13 cellular contexts compared by ENCODE assay signal in genomic region chr5:158599132-158599531, GRCh38.
A peak's percentile ranks its signal among the peaks of the same experiment; 100 is the strongest.
DNase-seq lines count a peak whose midpoint lies in the region; ATAC-seq and TF ChIP-seq lines count a peak whose summit lies in the region.
"Had no signal": no experiment of that assay in that cellular context is flagged by ENCODE, and none has a peak within 500 bp of the region (broad histone marks: within the 10 kb centered on the region; RNA-seq: fewer than 3 reads in every experiment).

No MANE protein-coding gene starts in this region.

- CTCF ChIA-PET in OCI-LY7 (lab: Charles Lee; ENCODE audit: unreplicated experiment): interaction anchor here (0.6 kb wide), 1 partner anchor 41 kb away, joined by 3 read pairs; no protein-coding TSS in a partner anchor
- CTCF ChIA-PET in naive thymus-derived CD4-positive, alpha-beta T cell (lab: Charles Lee): no interaction called here

- H3K4me2 ChIP-seq in OCI-LY7 (ENCODE audit: low read length): no peak overlapping the region

- no peaks in the 10 kb centered on the region for H3K9me2 ChIP-seq in OCI-LY7 (ENCODE audit: insufficient read depth, low read length)

- no peak for TF ChIP-seq CTCF in OCI-LY7 (conservative IDR thresholded peaks at IDR 0.05; ENCODE audit: low read length)
- no peak for TF ChIP-seq CTCF in fibroblast of pulmonary artery (IDR thresholded peaks at IDR 0.05; ENCODE audit: low read length, missing control alignments)

- peaks cover 0 to 13% (median 0%) of the 10 kb centered on the region in 11 donors for H3K9me3 Mint-ChIP-seq in naive thymus-derived CD4-positive, alpha-beta T cell

- no peaks in the 10 kb centered on the region for H3K36me3 ChIP-seq in OCI-LY7 (ENCODE audit: insufficient read depth, low read length)
- no peaks in the 10 kb centered on the region for H3K36me3 ChIP-seq in effector memory CD4-positive, alpha-beta T cell (ENCODE audit: control insufficient read depth, insufficient read depth, low read length)
- no peaks in the 10 kb centered on the region for H3K36me3 ChIP-seq in naive thymus-derived CD4-positive, alpha-beta T cell (ENCODE audit: control insufficient read depth in 2 of 3, insufficient read depth in 3 of 3, low read length in 3 of 3)

- peaks cover 17% of the 10 kb centered on the region for H3K9me3 ChIP-seq in OCI-LY7 (ENCODE audit: low read length)
- H3K9me3 ChIP-seq in effector memory CD4-positive, alpha-beta T cell (ENCODE audit: control insufficient read depth, low read length): no peaks in the 10 kb centered on the region
- H3K9me3 ChIP-seq in naive thymus-derived CD4-positive, alpha-beta T cell (ENCODE audit: control insufficient read depth in 2 of 3, low read length in 3 of 3): no peaks in the 10 kb centered on the region

- BruUV-seq in OCI-LY7 (replicated peaks; lab: Mats Ljungman, UMichigan): no TSS peak

- no peak overlapping the region for H3K27ac ChIP-seq in OCI-LY7 (ENCODE audit: low read depth, low read length, poor library complexity, severe bottlenecking)
- H3K27ac ChIP-seq in effector memory CD4-positive, alpha-beta T cell (ENCODE audit: insufficient read depth, low read length, poor library complexity, severe bottlenecking): no peak overlapping the region
- no peak overlapping the region for H3K27ac ChIP-seq in naive thymus-derived CD4-positive, alpha-beta T cell (ENCODE audit: low read depth, low read length)
- H3K27ac ChIP-seq: parathyroid adenoma had no signal

- H3K4me1 ChIP-seq in OCI-LY7 (ENCODE audit: insufficient read depth, low read length, poor library complexity, severe bottlenecking): peaks cover 18% of the 10 kb centered on the region
- no peaks in the 10 kb centered on the region for H3K4me1 ChIP-seq in effector memory CD4-positive, alpha-beta T cell (ENCODE audit: control insufficient read depth, insufficient read depth, low read length, poor library complexity, severe bottlenecking)
- no peaks in the 10 kb centered on the region for H3K4me1 ChIP-seq in naive thymus-derived CD4-positive, alpha-beta T cell (ENCODE audit: control insufficient read depth in 2 of 2, insufficient read depth in 2 of 2, low read length in 2 of 2)
- H3K4me1 ChIP-seq: parathyroid adenoma had no signal

- POLR2A ChIA-PET in OCI-LY7 (lab: Charles Lee): interaction anchor here (0.6 to 1.9 kb wide), 4 partner anchors 9 to 371 kb away, joined by 3 to 8 read pairs (median 5); no protein-coding TSS in a partner anchor
- POLR2A ChIA-PET in naive thymus-derived CD4-positive, alpha-beta T cell (lab: Charles Lee): no interaction called here

- H3K36me3 Mint-ChIP-seq in naive thymus-derived CD4-positive, alpha-beta T cell: no peaks in the 10 kb centered on the region
- H3K36me3 Mint-ChIP-seq: CD4-positive, CD25-positive, alpha-beta regulatory T cell had no signal

- H3K27me3 ChIP-seq in effector memory CD4-positive, alpha-beta T cell (replicated peaks; ENCODE audit: control insufficient read depth, insufficient read depth, low read length, poor library complexity, severe bottlenecking): no peaks in the 10 kb centered on the region
- H3K27me3 ChIP-seq in naive thymus-derived CD4-positive, alpha-beta T cell (ENCODE audit: control insufficient read depth in 2 of 2, insufficient read depth in 2 of 2, low read length in 2 of 2): no peaks in the 10 kb centered on the region

- ATAC-seq in naive thymus-derived CD4-positive, alpha-beta T cell: no peak
- no peak for ATAC-seq in GM18519 (IDR thresholded peaks at IDR 0.05; ENCODE audit: low FRiP score, unreplicated experiment)
- ATAC-seq: Panc1 had no signal

- intact Hi-C loops in OCI-LY7 (cut with micrococcal nuclease; ENCODE audit: unreplicated experiment): loop anchor here (5.0 kb wide), 1 partner anchor 78 kb away; no protein-coding TSS in a partner anchor
- intact Hi-C loops in posterior vena cava (cut with DNase I): no loop called here
- intact Hi-C loops in naive thymus-derived CD4-positive, alpha-beta T cell (cut with micrococcal nuclease): no loop called here

- no peak overlapping the region for H3K4me3 Mint-ChIP-seq in naive thymus-derived CD4-positive, alpha-beta T cell
- H3K4me3 Mint-ChIP-seq: CD4-positive, CD25-positive, alpha-beta regulatory T cell had no signal

- H3K4me3 ChIP-seq in OCI-LY7 (ENCODE audit: low read depth, low read length, poor library complexity, severe bottlenecking) (no peak overlapping the region), fibroblast of pulmonary artery (replicated peaks; ENCODE audit: low read depth, low read length) (no peak overlapping the region)
- H3K4me3 ChIP-seq in effector memory CD4-positive, alpha-beta T cell (ENCODE audit: insufficient read depth, low read depth, low read length, poor library complexity, severe bottlenecking): no peak overlapping the region
- no peak overlapping the region for H3K4me3 ChIP-seq in naive thymus-derived CD4-positive, alpha-beta T cell (ENCODE audit: low read length)

- no peak overlapping the region; the same call in 1 of the 2 replicates for H2AFZ ChIP-seq in OCI-LY7 (ENCODE audit: low read length)
- H2AFZ ChIP-seq: parathyroid adenoma had no signal

- H3K4me1 Mint-ChIP-seq in naive thymus-derived CD4-positive, alpha-beta T cell: peaks cover 0 to 2% (median 0%) of the 10 kb centered on the region in 7 donors
- H3K4me1 Mint-ChIP-seq: CD4-positive, CD25-positive, alpha-beta regulatory T cell had no signal

- peaks cover 0 to 3% (median 0%) of the 10 kb centered on the region in 5 donors for H3K27me3 Mint-ChIP-seq in naive thymus-derived CD4-positive, alpha-beta T cell
- H3K27me3 Mint-ChIP-seq: CD4-positive, CD25-positive, alpha-beta regulatory T cell had no signal

- no peaks in the 10 kb centered on the region for H4K20me1 ChIP-seq in OCI-LY7 (ENCODE audit: insufficient read depth, low read length)

- H3K27ac Mint-ChIP-seq in naive thymus-derived CD4-positive, alpha-beta T cell: no peak overlapping the region
- H3K27ac Mint-ChIP-seq: CD4-positive, CD25-positive, alpha-beta regulatory T cell had no signal

- peak; percentile 67 for DNase-seq in EL
- DNase-seq in OCI-LY7 (ENCODE audit: low spot score): peak; percentile 34
- peak; percentile 19 for DNase-seq in fibroblast of pulmonary artery (ENCODE audit: low read depth)
- peak; percentile 53 for DNase-seq in non-pigmented ciliary epithelial cell (ENCODE audit: low read depth)
- no peak for DNase-seq in effector memory CD4-positive, alpha-beta T cell
- DNase-seq in posterior vena cava (ENCODE audit: low spot score): no peak
- DNase-seq in naive thymus-derived CD4-positive, alpha-beta T cell: no peak
- DNase-seq: CD4-positive, CD25-positive, alpha-beta regulatory T cell; NCI-H2081 treated with DMSO at 0.1 percent for 48 hours; NCI-H748 treated with DMSO at 0.1 percent for 48 hours had no signal

- no peaks in the 10 kb centered on the region for H3K79me2 ChIP-seq in OCI-LY7 (ENCODE audit: insufficient read depth, low read depth, low read length)
- H3K79me2 ChIP-seq: parathyroid adenoma had no signal

Comparison
In these comparisons a context has a peak if more than half of its experiments do, and no peak if none do; other contexts are left out.
1. DNase-seq: peak in EL (single experiment), OCI-LY7 (single experiment), fibroblast of pulmonary artery (single experiment) and non-pigmented ciliary epithelial cell (single experiment); none in effector memory CD4-positive, alpha-beta T cell (0 of 3), posterior vena cava (single experiment) and naive thymus-derived CD4-positive, alpha-beta T cell (0 of 9).